16 cellular contexts compared by ENCODE assay signal in genomic region chr9:98007251-98007928, GRCh38. TPM values are rescaled to one million over a fixed set of nuclear protein-coding genes. Genes with fewer than 3 reads are reported as not detected.
A peak's percentile ranks its signal among the peaks of the same experiment; 100 is the strongest.
DNase-seq lines count a peak whose midpoint lies in the region; ATAC-seq lines count a peak whose summit lies in the region.
"Had no signal": no experiment of that assay in that cellular context is flagged by ENCODE, and none has a peak within 500 bp of the region (broad histone marks: within the 10 kb centered on the region; RNA-seq: fewer than 3 reads in every experiment).

No MANE protein-coding gene starts in this region.

- H3K36me3 Mint-ChIP-seq in activated T-cell treated with anti-CD3 and anti-CD28 coated beads, Interleukin-2, amount 50 U/mL, for 72 hours (ENCODE audit: insufficient read depth in 2 of 2), result peaks cover 22 to 61% of the 10 kb centered on the region in 2 donors

- 82% methylated on average over 13 of the region's 13 CpGs for WGBS in right cardiac atrium

- H3K4me3 ChIP-seq in right cardiac atrium (ENCODE audit: low read length), result no peak overlapping the region
- H3K4me3 ChIP-seq: pancreas had no signal

- no peaks in the 10 kb centered on the region for H3K9me3 Mint-ChIP-seq in activated T-cell treated with anti-CD3 and anti-CD28 coated beads, Interleukin-2, amount 50 U/mL, for 72 hours
- H3K9me3 Mint-ChIP-seq: type B pancreatic cell had no signal

- peak; percentile 60 to 73 for ATAC-seq in activated T-cell treated with anti-CD3 and anti-CD28 coated beads, Interleukin-2, amount 50 U/mL, for 72 hours (replicated peaks in 1 of 2)
- ATAC-seq in stimulated activated naive CD8-positive, alpha-beta T cell treated with anti-CD3 and anti-CD28 coated beads, Interleukin-15, Interleukin-2, amounts not matched to agents 100 U/mL and 50 U/mL, for 24 hours, result peak; percentile 58
- ATAC-seq in HG03520 (IDR thresholded peaks at IDR 0.05; ENCODE audit: unreplicated experiment) (no peak), right cardiac atrium (no peak), HG03196 (IDR thresholded peaks at IDR 0.05; ENCODE audit: unreplicated experiment) (no peak)
- ATAC-seq: pancreas had no signal

- H3K4me1 ChIP-seq in right cardiac atrium (ENCODE audit: control insufficient read depth, insufficient read depth, low read length), result peaks cover 3% of the 10 kb centered on the region

- no peak for DNase-seq in activated T-cell treated with anti-CD3 and anti-CD28 coated beads, Interleukin-2, amount 50 U/mL, for 72 hours
- no peak for DNase-seq in activated T-cell treated with anti-CD3 and anti-CD28 coated beads, Interleukin-2, amount 50 U/mL, for 48 hours
- peak; percentile 10 for DNase-seq in RPMI7951 (ENCODE audit: low read depth)
- peak; percentile 65 to 73 for DNase-seq in dermis microvascular lymphatic vessel endothelial cell (ENCODE audit: low read depth in 2 of 2)
- DNase-seq in stimulated activated naive CD8-positive, alpha-beta T cell treated with anti-CD3 and anti-CD28 coated beads, Interleukin-15, Interleukin-2, amounts not matched to agents 100 U/mL and 50 U/mL, for 24 hours, result no peak
- DNase-seq in right cardiac atrium, result no peak
- DNase-seq: AML-193; aorta; DND-41; effector memory CD4-positive, alpha-beta T cell; NCI-H187 treated with DMSO at 0.1 percent for 48 hours; NCI-H69; pancreas had no signal

- no peaks in the 10 kb centered on the region for H3K9me3 ChIP-seq in right cardiac atrium (ENCODE audit: control insufficient read depth, low read length)
- H3K9me3 ChIP-seq: pancreas had no signal

- no peaks in the 10 kb centered on the region for H3K27me3 Mint-ChIP-seq in activated T-cell treated with anti-CD3 and anti-CD28 coated beads, Interleukin-2, amount 50 U/mL, for 72 hours (ENCODE audit: low read depth)
- H3K27me3 Mint-ChIP-seq: type B pancreatic cell had no signal

- H3K27ac ChIP-seq in right cardiac atrium (ENCODE audit: low read length), result no peak overlapping the region
- H3K27ac ChIP-seq: pancreas had no signal

- H3K4me1 Mint-ChIP-seq in activated T-cell treated with anti-CD3 and anti-CD28 coated beads, Interleukin-2, amount 50 U/mL, for 72 hours (ENCODE audit: low read depth), result peaks cover 37% of the 10 kb centered on the region

- no peaks in the 10 kb centered on the region for H3K27me3 ChIP-seq in right cardiac atrium (ENCODE audit: control insufficient read depth, insufficient read depth)
- H3K27me3 ChIP-seq: pancreas had no signal

- intact Hi-C loops in right cardiac atrium (cut with DNase I), result no loop called here

- no peak overlapping the region for H3K4me3 Mint-ChIP-seq in activated T-cell treated with anti-CD3 and anti-CD28 coated beads, Interleukin-2, amount 50 U/mL, for 72 hours
- H3K4me3 Mint-ChIP-seq: type B pancreatic cell had no signal

- H3K27ac Mint-ChIP-seq in activated T-cell treated with anti-CD3 and anti-CD28 coated beads, Interleukin-2, amount 50 U/mL, for 72 hours, result peak overlapping the region; percentile 36
- H3K27ac Mint-ChIP-seq: type B pancreatic cell had no signal

RNA-seq across cellular contexts. Expression of gene ANP32B, which starts 24.2 kb away (rescaled TPM):
- 100 to 1,000 TPM; 361 to 433 TPM for total RNA-seq in activated T-cell treated with anti-CD3 and anti-CD28 coated beads, Interleukin-2, amount 50 U/mL, for 72 hours
- total RNA-seq in RPMI7951 (2014; rRNA removed; shearing (Covaris generic)), result 12.4 and 12.7 TPM in 2 replicates
- 5.1 and 5.8 TPM in 2 replicates for total RNA-seq in dermis microvascular lymphatic vessel endothelial cell
- total RNA-seq in right cardiac atrium, result 10 to 100 TPM; 60.4 to 74.5 (median 68.7) TPM
- polyA plus RNA-seq in right cardiac atrium, result 61.5 TPM

RNA-seq across cellular contexts. Expression of gene NANS, which starts 49.1 kb away (rescaled TPM):
- 10 to 100 TPM; 56.1 to 56.6 TPM for total RNA-seq in activated T-cell treated with anti-CD3 and anti-CD28 coated beads, Interleukin-2, amount 50 U/mL, for 72 hours
- total RNA-seq in RPMI7951 (2014; rRNA removed; shearing (Covaris generic)), result 109 and 140 TPM in 2 replicates
- total RNA-seq in dermis microvascular lymphatic vessel endothelial cell, result 72.8 and 77.8 TPM in 2 replicates
- 10 to 100 TPM; 25.0 to 32.4 (median 30.2) TPM for total RNA-seq in right cardiac atrium
- polyA plus RNA-seq in right cardiac atrium, result 37.2 TPM

Comparison
In these comparisons a context has a peak if more than half of its experiments do, and no peak if none do; other contexts are left out.
1. ATAC-seq: peak in activated T-cell treated with anti-CD3 and anti-CD28 coated beads, Interleukin-2, amount 50 U/mL, for 72 hours (2 of 2) and stimulated activated naive CD8-positive, alpha-beta T cell treated with anti-CD3 and anti-CD28 coated beads, Interleukin-15, Interleukin-2, amounts not matched to agents 100 U/mL and 50 U/mL, for 24 hours (single experiment); none in HG03520 (single experiment), right cardiac atrium (0 of 2) and HG03196 (single experiment).
2. DNase-seq: peak in RPMI7951 (single experiment) and dermis microvascular lymphatic vessel endothelial cell (2 of 2); none in activated T-cell treated with anti-CD3 and anti-CD28 coated beads, Interleukin-2, amount 50 U/mL, for 72 hours (0 of 2), activated T-cell treated with anti-CD3 and anti-CD28 coated beads, Interleukin-2, amount 50 U/mL, for 48 hours (0 of 2), stimulated activated naive CD8-positive, alpha-beta T cell treated with anti-CD3 and anti-CD28 coated beads, Interleukin-15, Interleukin-2, amounts not matched to agents 100 U/mL and 50 U/mL, for 24 hours (single experiment) and right cardiac atrium (0 of 3).
3. RNA of gene ANP32B, which starts 24.2 kb away (total RNA-seq): 361 to 433 TPM in activated T-cell treated with anti-CD3 and anti-CD28 coated beads, Interleukin-2, amount 50 U/mL, for 72 hours; 60.4 to 74.5 TPM in right cardiac atrium, 12.4 to 12.7 TPM in RPMI7951 and 5.1 to 5.8 TPM in dermis microvascular lymphatic vessel endothelial cell; every median in the first group is over 4 times any median in the second.